In the genomic region with DNA sequence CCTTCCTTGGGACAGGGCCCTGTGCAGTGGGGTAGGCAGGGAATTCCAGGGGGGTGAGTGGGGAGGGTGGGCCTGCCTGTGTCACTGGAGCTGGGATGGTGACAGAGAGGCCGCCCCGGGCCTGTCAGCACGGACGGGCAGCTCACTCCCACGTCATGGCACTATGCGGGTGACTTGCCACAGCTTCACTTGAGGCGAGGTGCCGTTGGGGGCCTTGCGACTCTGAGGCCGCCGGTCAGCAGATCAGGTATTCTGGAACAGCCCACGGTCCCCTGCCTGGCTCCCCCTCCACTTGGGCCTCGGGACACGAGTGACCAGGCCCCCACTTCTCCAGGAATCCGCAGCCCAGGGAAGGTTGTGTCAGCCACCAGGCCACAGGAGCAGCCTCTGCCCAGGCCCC, we compare ENCODE assay signal across 8 cellular contexts. TPM values are rescaled to one million over a fixed set of nuclear protein-coding genes. Genes with fewer than 3 reads are reported as not detected.
A peak's percentile ranks its signal among the peaks of the same experiment; 100 is the strongest.
DNase-seq lines count a peak whose midpoint lies in the region; ATAC-seq lines count a peak whose summit lies in the region.
"Had no signal": no experiment of that assay in that cellular context is flagged by ENCODE, and none has a peak within 500 bp of the region (broad histone marks: within the 10 kb centered on the region; RNA-seq: fewer than 3 reads in every experiment).

No MANE protein-coding gene starts in this region.

- H3K4me1 Mint-ChIP-seq in natural killer cell treated with Interleukin-12 subunit alpha and Interleukin-12 subunit beta and Interleukin-15 and Interleukin-18, amount 100 ng/mL, for 72 hours (ENCODE audit: low read depth in 2 of 2): peaks cover 6 to 8% of the 10 kb centered on the region in 2 donors

- no peaks in the 10 kb centered on the region for H3K36me3 Mint-ChIP-seq in natural killer cell treated with Interleukin-12 subunit alpha and Interleukin-12 subunit beta and Interleukin-15 and Interleukin-18, amount 100 ng/mL, for 72 hours

- 77% methylated on average over 15 of the region's 15 CpGs for WGBS in urinary bladder

- DNase-seq in natural killer cell treated with Interleukin-12 subunit alpha and Interleukin-12 subunit beta and Interleukin-15 and Interleukin-18, amount 100 ng/mL, for 72 hours (ENCODE audit: low spot score): no peak
- DNase-seq: MV-4-11, T-helper 9 cell had no signal

- no peaks in the 10 kb centered on the region for H3K9me3 Mint-ChIP-seq in natural killer cell treated with Interleukin-12 subunit alpha and Interleukin-12 subunit beta and Interleukin-15 and Interleukin-18, amount 100 ng/mL, for 72 hours
- H3K9me3 Mint-ChIP-seq: nephron had no signal

- no peaks in the 10 kb centered on the region for H3K27me3 Mint-ChIP-seq in natural killer cell treated with Interleukin-12 subunit alpha and Interleukin-12 subunit beta and Interleukin-15 and Interleukin-18, amount 100 ng/mL, for 72 hours

- H3K27ac Mint-ChIP-seq in natural killer cell treated with Interleukin-12 subunit alpha and Interleukin-12 subunit beta and Interleukin-15 and Interleukin-18, amount 100 ng/mL, for 72 hours: no peak overlapping the region

- peak overlapping the region in 1 of 2 donors; percentile 16 for H3K4me3 ChIP-seq in mucosa of rectum (ENCODE audit: low read length in 2 of 2)
- no peak overlapping the region for H3K4me3 ChIP-seq in urinary bladder (ENCODE audit: low read depth, low read length)

- peaks cover 46 to 62% of the 10 kb centered on the region in 2 donors for H3K4me1 ChIP-seq in mucosa of rectum (ENCODE audit: control insufficient read depth in 2 of 2, insufficient read depth in 2 of 2, low read length in 2 of 2)
- H3K4me1 ChIP-seq in urinary bladder (ENCODE audit: insufficient read depth): peaks cover 3% of the 10 kb centered on the region

- peak overlapping the region; percentile 91 for H3K27ac ChIP-seq in cingulate gyrus (ENCODE audit: low read depth, low read length)
- H3K27ac ChIP-seq in mucosa of rectum (ENCODE audit: low read depth in 2 of 2, low read length in 2 of 2): peak overlapping the region; percentile 95 to 99
- H3K27ac ChIP-seq in urinary bladder (ENCODE audit: low read depth): peak overlapping the region; percentile 86

- H3K9me3 ChIP-seq in mucosa of rectum (ENCODE audit: control insufficient read depth in 2 of 2, low read length in 2 of 2): no peaks in the 10 kb centered on the region

- no peaks in the 10 kb centered on the region for H3K27me3 ChIP-seq in mucosa of rectum (ENCODE audit: control insufficient read depth in 2 of 2, insufficient read depth in 2 of 2, low read length in 2 of 2)

- no peak for ATAC-seq in HG03039 (IDR thresholded peaks at IDR 0.05; ENCODE audit: unreplicated experiment)
- ATAC-seq in natural killer cell treated with Interleukin-12 subunit alpha and Interleukin-12 subunit beta and Interleukin-15 and Interleukin-18, amount 100 ng/mL, for 72 hours: no peak

- H3K36me3 ChIP-seq in mucosa of rectum (ENCODE audit: control insufficient read depth in 2 of 2, insufficient read depth in 2 of 2, low read length in 2 of 2) (no peaks in the 10 kb centered on the region), urinary bladder (ENCODE audit: insufficient read depth) (no peaks in the 10 kb centered on the region)

- H3K4me3 Mint-ChIP-seq in natural killer cell treated with Interleukin-12 subunit alpha and Interleukin-12 subunit beta and Interleukin-15 and Interleukin-18, amount 100 ng/mL, for 72 hours: no peak overlapping the region

- peak overlapping the region in 1 of 2 donors; percentile 74 for H3K9ac ChIP-seq in mucosa of rectum (ENCODE audit: low read depth in 1 of 2, low read length in 2 of 2)

RNA-seq across cellular contexts. Expression of a gene that starts 2.9 kb away (rescaled TPM):
- 12.2 TPM for total RNA-seq in urinary bladder
- polyA plus RNA-seq in urinary bladder: 64.3 TPM
- 10 to 100 TPM; 85.9 to 88.3 TPM for total RNA-seq in natural killer cell treated with Interleukin-12 subunit alpha and Interleukin-12 subunit beta and Interleukin-15 and Interleukin-18, amount 100 ng/mL, for 72 hours

RNA-seq across cellular contexts. Expression of a gene that starts 3.9 kb away (rescaled TPM):
- 9.5 TPM for total RNA-seq in urinary bladder
- 236 TPM for polyA plus RNA-seq in urinary bladder
- 100 to 1,000 TPM; 163 to 215 TPM for total RNA-seq in natural killer cell treated with Interleukin-12 subunit alpha and Interleukin-12 subunit beta and Interleukin-15 and Interleukin-18, amount 100 ng/mL, for 72 hours

RNA-seq across cellular contexts. Expression of a gene that starts 7.7 kb away (rescaled TPM):
- total RNA-seq in urinary bladder: 0.53 TPM
- polyA plus RNA-seq in urinary bladder: 0.43 TPM
- total RNA-seq in natural killer cell treated with Interleukin-12 subunit alpha and Interleukin-12 subunit beta and Interleukin-15 and Interleukin-18, amount 100 ng/mL, for 72 hours: under 1 TPM in 1 of 2 donors, not detected in 1; 0.28 TPM

RNA-seq across cellular contexts. Expression of a gene that starts 23.7 kb away (rescaled TPM):
- 267 TPM for total RNA-seq in urinary bladder
- 536 TPM for polyA plus RNA-seq in urinary bladder
- 100 to 1,000 TPM; 226 to 251 TPM for total RNA-seq in natural killer cell treated with Interleukin-12 subunit alpha and Interleukin-12 subunit beta and Interleukin-15 and Interleukin-18, amount 100 ng/mL, for 72 hours

RNA-seq across cellular contexts. Expression of a gene that starts 29.9 kb away (rescaled TPM):
- 4.9 TPM for total RNA-seq in urinary bladder
- 55.9 TPM for polyA plus RNA-seq in urinary bladder
- 10 to 100 TPM; 59.5 to 94.2 TPM for total RNA-seq in natural killer cell treated with Interleukin-12 subunit alpha and Interleukin-12 subunit beta and Interleukin-15 and Interleukin-18, amount 100 ng/mL, for 72 hours

Comparison
In these comparisons a context has a peak if more than half of its experiments do, and no peak if none do; other contexts are left out.
1. RNA of a gene that starts 3.9 kb away (total RNA-seq): 163 to 215 TPM in natural killer cell treated with Interleukin-12 subunit alpha and Interleukin-12 subunit beta and Interleukin-15 and Interleukin-18, amount 100 ng/mL, for 72 hours; 9.5 TPM in urinary bladder (single experiment); every median in the first group is over 10 times any median in the second.
2. Peak in every context shown above with its lines, with median percentiles within 50 percentile points of each other: H3K27ac ChIP-seq.